ENCODE assay signal across 14 cellular contexts in genomic region chr5:38453921-38454320, GRCh38.
DNase-seq lines count a peak whose midpoint lies in the region; ATAC-seq, FAIRE-seq and TF ChIP-seq lines count a peak whose summit lies in the region.
"Had no signal": no experiment of that assay in that cellular context is flagged by ENCODE, and none has a peak within 500 bp of the region (broad histone marks: within the 10 kb centered on the region; RNA-seq: fewer than 3 reads in every experiment).

No MANE protein-coding gene starts in this region.

- H3K4me1 Mint-ChIP-seq in activated naive CD4-positive, alpha-beta T cell treated with anti-CD3 and anti-CD28 coated beads, Interleukin-2, amount 10 ng/mL, durations not matched to agents 7 days and 5 days: peaks cover 22% of the 10 kb centered on the region
- peaks cover 2% of the 10 kb centered on the region for H3K4me1 Mint-ChIP-seq in osteocyte (ENCODE audit: unreplicated experiment)

- H2AFZ ChIP-seq in GM23248: no peak overlapping the region

- H3K79me2 ChIP-seq in GM23248 (ENCODE audit: insufficient read depth): no peaks in the 10 kb centered on the region

- H3K4me1 ChIP-seq in GM23248 (ENCODE audit: insufficient read depth): 0 out of 2 replicates have a peak, but pooled peaks cover 7% of the 10 kb centered on the region

- FAIRE-seq in HTR-8/SVneo (lab: Jason Lieb, UNC): peak; percentile 31
- FAIRE-seq: astrocyte, islet of Langerhans had no signal

- H3K4me2 ChIP-seq in GM23248 (ENCODE audit: unreplicated experiment): no peak overlapping the region

- no peaks in the 10 kb centered on the region for H3K36me3 ChIP-seq in GM23248 (ENCODE audit: low read depth)

- no peak overlapping the region for H3K9ac ChIP-seq in GM23248

- no peak overlapping the region for H3K27ac ChIP-seq in GM23248
- H3K27ac ChIP-seq: gastrocnemius medialis, VCaP had no signal

- H3K9me2 ChIP-seq in GM23248 (ENCODE audit: insufficient read depth): no peaks in the 10 kb centered on the region

- H3F3A ChIP-seq in GM23248 (ENCODE audit: insufficient read depth): peaks cover 8% of the 10 kb centered on the region; the same call in 1 of the 2 replicates

- WGBS in GM23248 (ENCODE audit: low coverage in 1 of 2, low lambda C conversion rate in 2 of 2, missing lambda C conversion rate in 2 of 2), 2 experiments: 95% methylated on average over 11 of the region's 11 CpGs

- no peaks in the 10 kb centered on the region for H3K9me3 ChIP-seq in GM23248 (ENCODE audit: low read depth)
- H3K9me3 ChIP-seq: gastrocnemius medialis had no signal

- H3K27ac Mint-ChIP-seq in activated naive CD4-positive, alpha-beta T cell treated with anti-CD3 and anti-CD28 coated beads, Interleukin-2, amount 10 ng/mL, durations not matched to agents 7 days and 5 days: peak overlapping the region; percentile 62
- H3K27ac Mint-ChIP-seq in osteocyte (ENCODE audit: unreplicated experiment): no peak overlapping the region

- in situ Hi-C loops in KBM-7 (cut with MboI; ENCODE audit: low pct_unique_long_range_greater_than_20kb, low sequenced_read_pairs): no loop called here
- in situ Hi-C loops in GM23248 (cut with MboI): no loop called here

- no peaks in the 10 kb centered on the region for H3K27me3 ChIP-seq in GM23248 (replicated peaks; ENCODE audit: insufficient read depth)
- H3K27me3 ChIP-seq: gastrocnemius medialis had no signal

- no peak overlapping the region for H3K4me3 ChIP-seq in GM23248
- H3K4me3 ChIP-seq: gastrocnemius medialis had no signal

- CTCF ChIA-PET in activated naive CD4-positive, alpha-beta T cell treated with anti-CD3 and anti-CD28 coated beads, Interleukin-2, amount 10 ng/mL, durations not matched to agents 7 days and 5 days (lab: Charles Lee): interaction anchor here (0.8 to 2.9 kb wide), 5 partner anchors 12 to 1041 kb away, joined by 3 to 26 read pairs (median 3); no protein-coding TSS in a partner anchor

- ATAC-seq in GM21717 (IDR thresholded peaks at IDR 0.05; ENCODE audit: unreplicated experiment): peak; percentile 10
- ATAC-seq: gastrocnemius medialis had no signal

- TF ChIP-seq CTCF in osteocyte (IDR thresholded peaks at IDR 0.05): no peak

- H4K20me1 ChIP-seq in GM23248 (ENCODE audit: insufficient read depth): no peaks in the 10 kb centered on the region

- peak overlapping the region; percentile 1 for H3K4me3 Mint-ChIP-seq in activated naive CD4-positive, alpha-beta T cell treated with anti-CD3 and anti-CD28 coated beads, Interleukin-2, amount 10 ng/mL, durations not matched to agents 7 days and 5 days
- no peak overlapping the region for H3K4me3 Mint-ChIP-seq in osteocyte (ENCODE audit: unreplicated experiment)

- H3K9me3 Mint-ChIP-seq in activated naive CD4-positive, alpha-beta T cell treated with anti-CD3 and anti-CD28 coated beads, Interleukin-2, amount 10 ng/mL, durations not matched to agents 7 days and 5 days: no peaks in the 10 kb centered on the region
- H3K9me3 Mint-ChIP-seq in osteocyte (ENCODE audit: unreplicated experiment): no peaks in the 10 kb centered on the region

- no peak for DNase-seq in activated naive CD4-positive, alpha-beta T cell treated with anti-CD3 and anti-CD28 coated beads, Interleukin-2, amount 10 ng/mL, durations not matched to agents 7 days and 5 days
- no peak for DNase-seq in activated naive CD4-positive, alpha-beta T cell (lab: John Stamatoyannopoulos, UW)
- DNase-seq in HTR-8/SVneo (ENCODE audit: insufficient read length, low spot score) (no peak), osteocyte (ENCODE audit: extremely low spot score, unreplicated experiment) (peak; percentile 60), KBM-7 (no peak), GM23248 (no peak), NCI-H510A treated with DMSO at 0.1 percent for 48 hours (lab: John Stamatoyannopoulos, UW) (no peak)
- DNase-seq: DMS79 treated with DMSO at 0.1 percent for 48 hours, gastrocnemius medialis, NCI-H774 had no signal

- peaks cover 96% of the 10 kb centered on the region for H3K27me3 Mint-ChIP-seq in activated naive CD4-positive, alpha-beta T cell treated with anti-CD3 and anti-CD28 coated beads, Interleukin-2, amount 10 ng/mL, durations not matched to agents 7 days and 5 days
- H3K27me3 Mint-ChIP-seq in osteocyte (ENCODE audit: unreplicated experiment): peaks cover 2% of the 10 kb centered on the region

- H3K36me3 Mint-ChIP-seq in activated naive CD4-positive, alpha-beta T cell treated with anti-CD3 and anti-CD28 coated beads, Interleukin-2, amount 10 ng/mL, durations not matched to agents 7 days and 5 days: no peaks in the 10 kb centered on the region
- H3K36me3 Mint-ChIP-seq in osteocyte (ENCODE audit: unreplicated experiment): no peaks in the 10 kb centered on the region
